Comparison of ENCODE assay signal across 18 cellular contexts in the genomic region with DNA sequence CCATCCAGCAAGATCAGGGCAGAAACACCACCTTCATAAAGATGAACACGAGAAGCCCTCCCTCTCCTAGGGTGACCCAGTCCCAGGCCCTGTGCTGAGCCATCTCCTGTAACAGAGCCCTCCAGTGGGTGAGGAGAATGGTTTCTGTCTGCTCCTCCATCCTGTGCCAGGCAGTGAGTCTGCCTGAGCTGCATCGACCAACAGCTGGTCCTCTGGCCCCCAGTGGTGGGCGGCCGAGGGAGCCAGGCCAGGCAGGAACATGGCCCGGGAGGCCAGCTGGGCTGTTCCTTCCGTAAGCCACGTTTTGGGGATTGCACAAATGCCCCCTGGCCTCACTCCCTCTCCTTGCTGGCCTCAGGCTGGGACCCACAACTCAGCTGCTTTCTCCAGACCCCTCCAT.
"Had no signal": no experiment of that assay in that cellular context is flagged by ENCODE, and none has a peak within 500 bp of the region (broad histone marks: within the 10 kb centered on the region; RNA-seq: fewer than 3 reads in every experiment).

No MANE protein-coding gene starts in this region.

- H3K4me1 Mint-ChIP-seq: activated B cell treated with CpG ODN at 0.5 μM for 24 hours, naive B cell had no signal

- H3K4me3 Mint-ChIP-seq: activated B cell treated with CpG ODN at 0.5 μM for 24 hours; activated CD4-positive, alpha-beta T cell treated with anti-CD3 and anti-CD28 coated beads, Interleukin-2, amount 10 ng/mL, durations not matched to agents 7 days and 5 days; activated T-cell treated with anti-CD3 and anti-CD28 coated beads, Interleukin-2, amount 50 U/mL, for 72 hours; immature natural killer cell; naive B cell; neural progenitor cell; stimulated activated naive CD8-positive, alpha-beta T cell treated with anti-CD3 and anti-CD28 coated beads, Interleukin-15, amount 100 ng/mL, for 72 hours; T-helper 1 cell treated with Interleukin-12 subunit alpha and Interleukin-12 subunit beta and Interleukin-4 antibody, amounts not matched to agents 30 μg/mL and 1 μg/mL, for 36 hours had no signal

- H3K27me3 ChIP-seq: neural progenitor cell, spleen had no signal

- H3K27me3 Mint-ChIP-seq: activated CD4-positive, alpha-beta T cell treated with anti-CD3 and anti-CD28 coated beads, Interleukin-2, amount 10 ng/mL, durations not matched to agents 7 days and 5 days; stimulated activated naive CD8-positive, alpha-beta T cell treated with anti-CD3 and anti-CD28 coated beads, Interleukin-15, amount 100 ng/mL, for 72 hours had no signal

- H3K4me2 ChIP-seq: neural progenitor cell had no signal

- H2AFZ ChIP-seq: neural progenitor cell, parathyroid adenoma had no signal

- DNase-seq: activated B cell treated with CpG ODN at 0.5 μM for 24 hours; activated CD4-positive, alpha-beta T cell treated with anti-CD3 and anti-CD28 coated beads, Interleukin-2, amount 10 ng/mL, durations not matched to agents 7 days and 5 days; activated CD8-positive, alpha-beta memory T cell treated with anti-CD3 and anti-CD28 coated beads, Interleukin-2, amount 50 U/mL, for 48 hours; activated gamma-delta T cell; activated T-cell treated with anti-CD3 and anti-CD28 coated beads, Interleukin-2, amount 50 U/mL, for 72 hours; central memory CD4-positive, alpha-beta T cell; foreskin fibroblast; immature natural killer cell; mammary epithelial cell; naive B cell; spleen; stimulated activated naive CD8-positive, alpha-beta T cell treated with anti-CD3 and anti-CD28 coated beads, Interleukin-15, amount 100 ng/mL, for 72 hours had no signal

- H3K9me3 ChIP-seq: spleen had no signal

- H3K27ac Mint-ChIP-seq: activated B cell treated with CpG ODN at 0.5 μM for 24 hours; activated CD4-positive, alpha-beta T cell treated with anti-CD3 and anti-CD28 coated beads, Interleukin-2, amount 10 ng/mL, durations not matched to agents 7 days and 5 days; activated naive CD4-positive, alpha-beta T cell treated with anti-CD3 and anti-CD28 coated beads, Interleukin-2, amount 50 U/mL, for 72 hours; activated T-cell treated with anti-CD3 and anti-CD28 coated beads, Interleukin-2, amount 50 U/mL, for 72 hours; immature natural killer cell; naive B cell; neural progenitor cell; stimulated activated naive CD8-positive, alpha-beta T cell treated with anti-CD3 and anti-CD28 coated beads, Interleukin-15, amount 100 ng/mL, for 72 hours; T-helper 1 cell treated with Interleukin-12 subunit alpha and Interleukin-12 subunit beta and Interleukin-4 antibody, amounts not matched to agents 30 μg/mL and 1 μg/mL, for 36 hours had no signal

- H3K36me3 ChIP-seq: neural progenitor cell had no signal

- H3K4me3 ChIP-seq: coronary artery, neural progenitor cell, spleen had no signal

- H3K9me3 Mint-ChIP-seq: activated B cell treated with CpG ODN at 0.5 μM for 24 hours; activated CD4-positive, alpha-beta T cell treated with anti-CD3 and anti-CD28 coated beads, Interleukin-2, amount 10 ng/mL, durations not matched to agents 7 days and 5 days; activated naive CD4-positive, alpha-beta T cell treated with anti-CD3 and anti-CD28 coated beads, Interleukin-2, amount 50 U/mL, for 72 hours; immature natural killer cell; T-helper 1 cell treated with Interleukin-12 subunit alpha and Interleukin-12 subunit beta and Interleukin-4 antibody, amounts not matched to agents 30 μg/mL and 1 μg/mL, for 36 hours had no signal

- H3K79me2 ChIP-seq: parathyroid adenoma had no signal

- H3K36me3 Mint-ChIP-seq: activated naive CD4-positive, alpha-beta T cell treated with anti-CD3 and anti-CD28 coated beads, Interleukin-2, amount 50 U/mL, for 72 hours; immature natural killer cell had no signal

- H3K27ac ChIP-seq: neural progenitor cell, parathyroid adenoma had no signal

- ATAC-seq: activated naive CD4-positive, alpha-beta T cell treated with anti-CD3 and anti-CD28 coated beads, Interleukin-2, amount 50 U/mL, for 72 hours; activated T-cell treated with anti-CD3 and anti-CD28 coated beads, Interleukin-2, amount 50 U/mL, for 72 hours; sciatic nerve; stimulated activated naive CD8-positive, alpha-beta T cell treated with anti-CD3 and anti-CD28 coated beads, Interleukin-15, amount 100 ng/mL, for 72 hours had no signal
